ENCODE assay signal across 7 cellular contexts in genomic region chr19:18322318-18322758, GRCh38. TPM values are rescaled to one million over a fixed set of nuclear protein-coding genes. Genes with fewer than 3 reads are reported as not detected.
DNase-seq lines count a peak whose midpoint lies in the region; ATAC-seq, FAIRE-seq and TF ChIP-seq lines count a peak whose summit lies in the region.

No MANE protein-coding gene starts in this region.

- DNase-seq in HUDEP-2 (lab: John Stamatoyannopoulos, UW; ENCODE audit: unreplicated experiment in 76 of 76) (peak in 67 of 76 experiments; percentile 19 to 83 (median 65)), mesothelial cell of epicardium (ENCODE audit: low spot score in 2 of 2, unreplicated experiment in 2 of 2) (no peak), upper lobe of left lung (peak in 1 of 2 donors; percentile 54), caudate nucleus (lab: John Stamatoyannopoulos, UW) (no peak)
- no peak for DNase-seq in effector memory CD4-positive, alpha-beta T cell

- H3K4me1 Mint-ChIP-seq in mesothelial cell of epicardium = peaks cover 47% of the 10 kb centered on the region

- H3K9me3 Mint-ChIP-seq in mesothelial cell of epicardium = no peaks in the 10 kb centered on the region

- peak; percentile 11 for FAIRE-seq in G401.6 (lab: Jason Lieb, UNC)

- H3K9me3 ChIP-seq in effector memory CD4-positive, alpha-beta T cell (ENCODE audit: control insufficient read depth, low read length) = no peaks in the 10 kb centered on the region
- no peaks in the 10 kb centered on the region for H3K9me3 ChIP-seq in upper lobe of left lung

- H3K27me3 ChIP-seq in effector memory CD4-positive, alpha-beta T cell (replicated peaks; ENCODE audit: control insufficient read depth, insufficient read depth, low read length, poor library complexity, severe bottlenecking) = no peaks in the 10 kb centered on the region
- H3K27me3 ChIP-seq in upper lobe of left lung = no peaks in the 10 kb centered on the region

- H3K27ac Mint-ChIP-seq in mesothelial cell of epicardium = peak overlapping the region; percentile 99

- TF ChIP-seq CTCF in mesothelial cell of epicardium (IDR thresholded peaks at IDR 0.05; ENCODE audit: unreplicated experiment) = no peak
- no peak for TF ChIP-seq CTCF in upper lobe of left lung (IDR thresholded peaks at IDR 0.05)

- H3K27me3 Mint-ChIP-seq in mesothelial cell of epicardium (ENCODE audit: low read depth) = no peaks in the 10 kb centered on the region

- TF ChIP-seq POLR2A in upper lobe of left lung (IDR thresholded peaks at IDR 0.05) = no peak

- peaks cover 53% of the 10 kb centered on the region for H3K4me1 ChIP-seq in effector memory CD4-positive, alpha-beta T cell (ENCODE audit: control insufficient read depth, insufficient read depth, low read length, poor library complexity, severe bottlenecking)
- H3K4me1 ChIP-seq in upper lobe of left lung = peaks cover 57 to 65% (median 62%) of the 10 kb centered on the region in 4 donors

- peak overlapping the region; percentile 80 for H3K4me3 ChIP-seq in effector memory CD4-positive, alpha-beta T cell (ENCODE audit: insufficient read depth, low read depth, low read length, poor library complexity, severe bottlenecking)
- H3K4me3 ChIP-seq in upper lobe of left lung = peak overlapping the region; percentile 64 to 88 (median 74)

- 2 to 6% methylated on average over 7 of the region's 7 CpGs for WGBS in upper lobe of left lung, 2 donors

- H3K27ac ChIP-seq in effector memory CD4-positive, alpha-beta T cell (ENCODE audit: insufficient read depth, low read length, poor library complexity, severe bottlenecking) = peak overlapping the region; percentile 79
- H3K27ac ChIP-seq in upper lobe of left lung = peak overlapping the region; percentile 87 to 93 (median 88)
- no peak overlapping the region for H3K27ac ChIP-seq in caudate nucleus (ENCODE audit: low read depth, low read length)

- no peak for TF ChIP-seq EP300 in upper lobe of left lung (IDR thresholded peaks at IDR 0.05)

- H3K4me3 Mint-ChIP-seq in mesothelial cell of epicardium = peak overlapping the region; percentile 72

- ATAC-seq in SK-N-SH treated with all-trans-retinoic acid at 6 μM for 48 hours (peak; percentile 53), upper lobe of left lung (ENCODE audit: low FRiP score in 2 of 2) (peak in 1 of 2 donors; percentile 65)

- H3K36me3 Mint-ChIP-seq in mesothelial cell of epicardium = no peaks in the 10 kb centered on the region

- no peaks in the 10 kb centered on the region for H3K36me3 ChIP-seq in effector memory CD4-positive, alpha-beta T cell (ENCODE audit: control insufficient read depth, insufficient read depth, low read length)
- H3K36me3 ChIP-seq in upper lobe of left lung = no peaks in the 10 kb centered on the region

TF ChIP-seq in SK-N-SH treated with all-trans-retinoic acid at 6 μM for 48 hours, 23 proteins besides CTCF, POLR2A, EP300 and RAD21:
- TF ChIP-seq ZNF70 (CRISPR knock-in tag; IDR thresholded peaks at IDR 0.05) (no peak), ISL1 (CRISPR knock-in tag; IDR thresholded peaks at IDR 0.05) (no peak), TCF4 (CRISPR knock-in tag; IDR thresholded peaks at IDR 0.05; ENCODE audit: borderline replicate concordance) (no peak), ZC3H10 (CRISPR knock-in tag; IDR thresholded peaks at IDR 0.05) (no peak), RARB (CRISPR knock-in tag; IDR thresholded peaks at IDR 0.05) (no peak), CREB5 (CRISPR knock-in tag; IDR thresholded peaks at IDR 0.05; ENCODE audit: low read depth) (no peak), BACH2 (CRISPR knock-in tag; IDR thresholded peaks at IDR 0.05; ENCODE audit: borderline replicate concordance) (no peak), ESRRG (CRISPR knock-in tag; IDR thresholded peaks at IDR 0.05) (no peak), PPARA (CRISPR knock-in tag; IDR thresholded peaks at IDR 0.05; ENCODE audit: borderline replicate concordance) (no peak), CSRNP3 (CRISPR knock-in tag; IDR thresholded peaks at IDR 0.05) (no peak)
TF ChIP-seq in SK-N-SH treated with all-trans-retinoic acid at 6 μM for 48 hours: peak in this region for 0.

RNA-seq across cellular contexts. Expression of gene LSM4, which starts 0.5 kb away (rescaled TPM):
- total RNA-seq in mesothelial cell of epicardium (112 to 119 TPM (median 114 TPM) in 3 replicates), upper lobe of left lung (100 to 1,000 TPM in 4 of 6 donors, 10 to 100 TPM in 2; 39.8 to 147 (median 107) TPM)

RNA-seq across cellular contexts. Expression of gene PGPEP1, which starts 18.1 kb away (rescaled TPM):
- 22.6 to 24.3 TPM (median 23.2 TPM) in 3 replicates for total RNA-seq in mesothelial cell of epicardium
- total RNA-seq in upper lobe of left lung = 10 to 100 TPM; 15.5 to 42.8 (median 28.1) TPM

RNA-seq across cellular contexts. Expression of gene JUND, which starts 40.9 kb away (rescaled TPM):
- 274 to 284 TPM (median 276 TPM) in 3 replicates for total RNA-seq in mesothelial cell of epicardium
- 1,000 to 10,000 TPM in 1 of 6 donors, 100 to 1,000 TPM in 5; 281 to 1,101 (median 639) TPM for total RNA-seq in upper lobe of left lung

RNA-seq across cellular contexts. Expression of gene IQCN, which starts 48.1 kb away (rescaled TPM):
- total RNA-seq in mesothelial cell of epicardium (14.8 to 17.1 TPM (median 16.8 TPM) in 3 replicates), upper lobe of left lung (10 to 100 TPM in 3 of 6 donors, 1 to 10 TPM in 3; 6.3 to 58.7 (median 11.7) TPM)

Comparison
In these comparisons a context has a peak if more than half of its experiments do, and no peak if none do; other contexts are left out.
1. DNase-seq: peak in HUDEP-2 (67 of 76); none in effector memory CD4-positive, alpha-beta T cell (0 of 3), mesothelial cell of epicardium (0 of 2) and caudate nucleus (0 of 61).